ENCODE assay signal across 17 cellular contexts in the genomic region with DNA sequence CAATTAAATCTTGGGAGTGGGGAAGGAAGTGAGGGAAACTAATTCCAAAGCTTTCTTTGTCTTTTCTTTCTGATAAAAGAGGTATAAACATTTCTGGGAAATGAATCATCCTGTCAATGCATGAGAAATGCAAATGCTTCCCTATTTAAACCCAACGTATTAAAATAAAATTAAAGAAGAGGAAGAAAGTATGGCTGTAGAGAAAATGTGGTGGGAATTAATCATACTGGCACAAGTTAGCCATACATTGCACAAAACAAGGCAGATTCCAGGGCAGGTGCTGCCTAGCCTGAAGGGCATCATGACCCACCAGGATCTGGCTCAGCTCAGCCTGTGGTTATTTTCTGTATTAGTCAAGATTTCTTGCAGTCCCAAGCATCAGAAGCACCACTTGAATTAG.
A peak's percentile ranks its signal among the peaks of the same experiment; 100 is the strongest.
DNase-seq lines count a peak whose midpoint lies in the region; ATAC-seq and TF ChIP-seq lines count a peak whose summit lies in the region.
"Had no signal": no experiment of that assay in that cellular context is flagged by ENCODE, and none has a peak within 500 bp of the region (broad histone marks: within the 10 kb centered on the region; RNA-seq: fewer than 3 reads in every experiment).

No MANE protein-coding gene starts in this region.

- H3K9me3 ChIP-seq in neural progenitor cell (ENCODE audit: low read depth) = no peaks in the 10 kb centered on the region
- H3K9me3 ChIP-seq: gastroesophageal sphincter had no signal

- peaks cover 11% of the 10 kb centered on the region for H3K27me3 Mint-ChIP-seq in activated T-cell treated with anti-CD3 and anti-CD28 coated beads, Interleukin-2, amount 50 U/mL, for 72 hours (ENCODE audit: low read depth)
- peaks cover 29% of the 10 kb centered on the region for H3K27me3 Mint-ChIP-seq in stimulated activated naive CD8-positive, alpha-beta T cell treated with anti-CD3 and anti-CD28 coated beads, Interleukin-15, amount 100 ng/mL, for 72 hours
- no peaks in the 10 kb centered on the region for H3K27me3 Mint-ChIP-seq in neural progenitor cell (ENCODE audit: insufficient read depth, low read depth)

- H3K4me3 ChIP-seq in ACC112 (ENCODE audit: low read depth, low read length) (peak overlapping the region; percentile 11; the same call in 1 of the 2 replicates), fibroblast of the aortic adventitia (ENCODE audit: low read depth, low read length) (no peak overlapping the region), neural progenitor cell (no peak overlapping the region)
- H3K4me3 ChIP-seq: gastroesophageal sphincter had no signal

- no peaks in the 10 kb centered on the region for H3K27me3 ChIP-seq in ACC112 (ENCODE audit: insufficient read depth, low read length)
- no peaks in the 10 kb centered on the region for H3K27me3 ChIP-seq in neural progenitor cell
- H3K27me3 ChIP-seq: gastroesophageal sphincter had no signal

- H3K36me3 Mint-ChIP-seq in activated T-cell treated with anti-CD3 and anti-CD28 coated beads, Interleukin-2, amount 50 U/mL, for 72 hours (ENCODE audit: insufficient read depth in 2 of 2) = no peaks in the 10 kb centered on the region
- H3K36me3 Mint-ChIP-seq in neural progenitor cell = no peaks in the 10 kb centered on the region

- no peak overlapping the region for H3K4me3 Mint-ChIP-seq in activated T-cell treated with anti-CD3 and anti-CD28 coated beads, Interleukin-2, amount 50 U/mL, for 72 hours
- H3K4me3 Mint-ChIP-seq in stimulated activated naive CD8-positive, alpha-beta T cell treated with anti-CD3 and anti-CD28 coated beads, Interleukin-15, amount 100 ng/mL, for 72 hours = no peak overlapping the region
- H3K4me3 Mint-ChIP-seq in neural progenitor cell = no peak overlapping the region

- no peaks in the 10 kb centered on the region for H4K20me1 ChIP-seq in neural progenitor cell (ENCODE audit: low read depth)

- DNase-seq in HPDE6-E6E7 (ENCODE audit: extremely low spot score) = peak; percentile 14
- peak; percentile 16 for DNase-seq in T1000 (lab: John Stamatoyannopoulos, UW)
- DNase-seq in fibroblast of the aortic adventitia (ENCODE audit: low read depth) = peak; percentile 51
- no peak for DNase-seq in activated T-cell treated with anti-CD3 and anti-CD28 coated beads, Interleukin-2, amount 50 U/mL, for 72 hours
- no peak for DNase-seq in stimulated activated naive CD8-positive, alpha-beta T cell treated with anti-CD3 and anti-CD28 coated beads, Interleukin-15, amount 100 ng/mL, for 72 hours
- DNase-seq in neural progenitor cell (ENCODE audit: low spot score) = no peak
- DNase-seq: activated effector memory CD4-positive, alpha-beta T cell treated with Interleukin-2 at 50 U/mL for 16 hours; aorta; KG1; mesendoderm; NCI-H1436 treated with DMSO at 0.1 percent for 48 hours; NCI-H345; right cardiac atrium; stimulated activated CD4-positive, alpha-beta T cell treated with anti-CD3 and anti-CD28 coated beads, Interleukin-1b, Interleukin-23, amount 100 ng/mL, for 48 hours had no signal

- TF ChIP-seq CTCF in fibroblast of the aortic adventitia (IDR thresholded peaks at IDR 0.05; ENCODE audit: insufficient read depth, low read length) = no peak
- no peak for TF ChIP-seq CTCF in neural progenitor cell (IDR thresholded peaks at IDR 0.05)

- H3K79me2 ChIP-seq in ACC112 (ENCODE audit: control insufficient read depth, insufficient read depth, low read length, unreplicated experiment) = no peaks in the 10 kb centered on the region
- H3K79me2 ChIP-seq in neural progenitor cell (ENCODE audit: low read depth) = no peaks in the 10 kb centered on the region

- H3K27ac ChIP-seq in ACC112 (ENCODE audit: low read depth, low read length) (no peak overlapping the region; the same call in 1 of the 2 replicates), neural progenitor cell (no peak overlapping the region)
- H3K27ac ChIP-seq: gastroesophageal sphincter had no signal

- H3K9ac ChIP-seq in neural progenitor cell = no peak overlapping the region

- H3F3A ChIP-seq in neural progenitor cell (ENCODE audit: low read depth) = no peaks in the 10 kb centered on the region

- no peak for ATAC-seq in GM21423 (IDR thresholded peaks at IDR 0.05; ENCODE audit: unreplicated experiment)
- ATAC-seq in activated T-cell treated with anti-CD3 and anti-CD28 coated beads, Interleukin-2, amount 50 U/mL, for 72 hours (replicated peaks in 1 of 2) = no peak
- ATAC-seq in stimulated activated naive CD8-positive, alpha-beta T cell treated with anti-CD3 and anti-CD28 coated beads, Interleukin-15, amount 100 ng/mL, for 72 hours = no peak
- ATAC-seq: gastroesophageal sphincter, right cardiac atrium had no signal

- no peaks in the 10 kb centered on the region for H3K36me3 ChIP-seq in ACC112 (ENCODE audit: insufficient read depth, low read length)
- no peaks in the 10 kb centered on the region for H3K36me3 ChIP-seq in neural progenitor cell
- H3K36me3 ChIP-seq: gastroesophageal sphincter had no signal

- H3K4me1 Mint-ChIP-seq in activated T-cell treated with anti-CD3 and anti-CD28 coated beads, Interleukin-2, amount 50 U/mL, for 72 hours (ENCODE audit: low read depth) = no peaks in the 10 kb centered on the region
- H3K4me1 Mint-ChIP-seq in stimulated activated naive CD8-positive, alpha-beta T cell treated with anti-CD3 and anti-CD28 coated beads, Interleukin-15, amount 100 ng/mL, for 72 hours = no peaks in the 10 kb centered on the region
- H3K4me1 Mint-ChIP-seq in neural progenitor cell = no peaks in the 10 kb centered on the region

- H3K4me1 ChIP-seq in ACC112 (ENCODE audit: control insufficient read depth, insufficient read depth, low read length, unreplicated experiment) = peaks cover 32% of the 10 kb centered on the region
- no peaks in the 10 kb centered on the region for H3K4me1 ChIP-seq in neural progenitor cell

- no peak overlapping the region for H3K27ac Mint-ChIP-seq in activated T-cell treated with anti-CD3 and anti-CD28 coated beads, Interleukin-2, amount 50 U/mL, for 72 hours
- no peak overlapping the region for H3K27ac Mint-ChIP-seq in stimulated activated naive CD8-positive, alpha-beta T cell treated with anti-CD3 and anti-CD28 coated beads, Interleukin-15, amount 100 ng/mL, for 72 hours
- H3K27ac Mint-ChIP-seq in neural progenitor cell = no peak overlapping the region

- H2AFZ ChIP-seq in ACC112 (ENCODE audit: low read length, unreplicated experiment) = no peak overlapping the region
- H2AFZ ChIP-seq in neural progenitor cell (replicated peaks) = no peak overlapping the region

- H3K4me2 ChIP-seq in neural progenitor cell = no peak overlapping the region

- H3K9me3 Mint-ChIP-seq in activated T-cell treated with anti-CD3 and anti-CD28 coated beads, Interleukin-2, amount 50 U/mL, for 72 hours = no peaks in the 10 kb centered on the region
- H3K9me3 Mint-ChIP-seq in stimulated activated naive CD8-positive, alpha-beta T cell treated with anti-CD3 and anti-CD28 coated beads, Interleukin-15, amount 100 ng/mL, for 72 hours = no peaks in the 10 kb centered on the region
- no peaks in the 10 kb centered on the region for H3K9me3 Mint-ChIP-seq in neural progenitor cell

Comparison
In these comparisons a context has a peak if more than half of its experiments do, and no peak if none do; other contexts are left out.
1. DNase-seq: peak in HPDE6-E6E7 (single experiment), T1000 (single experiment) and fibroblast of the aortic adventitia (single experiment); none in activated T-cell treated with anti-CD3 and anti-CD28 coated beads, Interleukin-2, amount 50 U/mL, for 72 hours (0 of 2), stimulated activated naive CD8-positive, alpha-beta T cell treated with anti-CD3 and anti-CD28 coated beads, Interleukin-15, amount 100 ng/mL, for 72 hours (0 of 2) and neural progenitor cell (single experiment).